ENCODE assay signal across 8 cellular contexts in the genomic region with DNA sequence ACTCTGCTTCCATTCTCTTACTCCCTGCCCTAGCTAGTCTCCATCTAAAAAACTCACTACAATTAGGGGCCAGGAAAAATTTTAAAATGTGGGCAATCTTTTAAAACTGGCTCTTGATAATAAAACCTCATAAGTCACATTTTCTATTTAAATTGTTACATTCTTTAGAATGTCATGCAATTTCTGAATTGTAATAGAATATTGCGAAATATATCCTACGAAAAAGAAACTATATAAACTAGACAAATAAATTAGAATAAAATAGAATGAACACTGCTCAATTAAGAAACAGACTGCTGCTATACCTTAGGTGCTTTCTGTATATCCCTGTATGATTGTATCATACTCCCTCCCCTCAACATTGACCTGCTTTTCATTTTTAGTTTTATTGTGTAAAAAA.
"Had no signal": no experiment of that assay in that cellular context is flagged by ENCODE, and none has a peak within 500 bp of the region (broad histone marks: within the 10 kb centered on the region; RNA-seq: fewer than 3 reads in every experiment).

No MANE protein-coding gene starts in this region.

- FAIRE-seq: G401.6, GM12878, GM12891, GM12892, GM18507, GM19239 had no signal

- ATAC-seq: GM12878 had no signal

- DNase-seq: GDM1, GF-D8 had no signal

- H3K4me3 ChIP-seq: GM12878 had no signal
